In genomic region chr1:209747580-209748262, GRCh38 we compare ENCODE assay signal across 7 cellular contexts. TPM values are rescaled to one million over a fixed set of nuclear protein-coding genes. Genes with fewer than 3 reads are reported as not detected.
DNase-seq lines count a peak whose midpoint lies in the region; ATAC-seq and TF ChIP-seq lines count a peak whose summit lies in the region.

No MANE protein-coding gene starts in this region.

- H3K27ac ChIP-seq in fibroblast of lung (ENCODE audit: insufficient read depth, low read length), result no peak overlapping the region

- no peaks in the 10 kb centered on the region for H3K9me3 Mint-ChIP-seq in naive thymus-derived CD8-positive, alpha-beta T cell
- no peaks in the 10 kb centered on the region for H3K9me3 Mint-ChIP-seq in stimulated activated memory B cell treated with anti-CD40 and anti-IgM and Interleukin-4, amounts not matched to agents 10 μg/mL and 1 μg/mL and 100 μg/mL, for 72 hours

- peaks cover 9% of the 10 kb centered on the region for H3K4me1 ChIP-seq in fibroblast of lung (ENCODE audit: control insufficient read depth, extremely low read depth, insufficient read depth, low read length)

- H3K79me2 ChIP-seq in fibroblast of lung (ENCODE audit: control insufficient read depth, insufficient read depth, low read length), result no peaks in the 10 kb centered on the region

- H3K9ac ChIP-seq in fibroblast of lung (ENCODE audit: insufficient read depth, low read length), result no peak overlapping the region

- H3K4me3 ChIP-seq in fibroblast of lung (replicated peaks in 1 of 4; ENCODE audit: control extremely low read depth in 1 of 4, insufficient read depth in 1 of 4, low read depth in 3 of 4, low read length in 4 of 4), result peak overlapping the region in 2 of 4 experiments; percentile 23 to 26

- no peaks in the 10 kb centered on the region for H3K36me3 ChIP-seq in fibroblast of lung (ENCODE audit: control insufficient read depth, insufficient read depth, low read length)

- POLR2A ChIA-PET in naive thymus-derived CD8-positive, alpha-beta T cell (lab: Charles Lee), result interaction anchor here (1.4 to 34.0 kb wide), 2 partner anchors 9 to 28 kb away, joined by 9 to 1192 read pairs; partner anchors contain the start of genes C1orf74 and TRAF3IP3

- H3K9me3 ChIP-seq in fibroblast of lung (ENCODE audit: control insufficient read depth, insufficient read depth, low read depth, low read length), result no peaks in the 10 kb centered on the region

- no peaks in the 10 kb centered on the region for H3K27me3 Mint-ChIP-seq in naive thymus-derived CD8-positive, alpha-beta T cell
- H3K27me3 Mint-ChIP-seq in stimulated activated memory B cell treated with anti-CD40 and anti-IgM and Interleukin-4, amounts not matched to agents 10 μg/mL and 1 μg/mL and 100 μg/mL, for 72 hours, result no peaks in the 10 kb centered on the region

- DNase-seq in OCI-M1 (lab: John Stamatoyannopoulos, UW), result peak; percentile 95
- peak; percentile 71 for DNase-seq in activated T-helper 1 cell treated with Interleukin-2 at 50 U/mL for 16 hours (ENCODE audit: low read depth)
- peak; percentile 86 to 96 for DNase-seq in fibroblast of lung (ENCODE audit: low read depth in 2 of 2)
- DNase-seq in naive thymus-derived CD8-positive, alpha-beta T cell, result peak; percentile 59 to 90 (median 80)

- no peaks in the 10 kb centered on the region for H4K20me1 ChIP-seq in fibroblast of lung (ENCODE audit: control insufficient read depth, extremely low read depth, insufficient read depth, low read length)

- H3K27ac Mint-ChIP-seq in naive thymus-derived CD8-positive, alpha-beta T cell, result peak overlapping the region; percentile 93 to 98 (median 96)
- H3K27ac Mint-ChIP-seq in stimulated activated memory B cell treated with anti-CD40 and anti-IgM and Interleukin-4, amounts not matched to agents 10 μg/mL and 1 μg/mL and 100 μg/mL, for 72 hours, result peak overlapping the region; percentile 78

- peak overlapping the region; percentile 15 for H2AFZ ChIP-seq in fibroblast of lung (ENCODE audit: low read length)

- H3K4me2 ChIP-seq in fibroblast of lung (ENCODE audit: extremely low read depth, insufficient read depth, low read length), result peak overlapping the region; percentile 56

- no peaks in the 10 kb centered on the region for H3K36me3 Mint-ChIP-seq in naive thymus-derived CD8-positive, alpha-beta T cell
- H3K36me3 Mint-ChIP-seq in stimulated activated memory B cell treated with anti-CD40 and anti-IgM and Interleukin-4, amounts not matched to agents 10 μg/mL and 1 μg/mL and 100 μg/mL, for 72 hours, result no peaks in the 10 kb centered on the region

- peak; percentile 81 to 82 for TF ChIP-seq CTCF in fibroblast of lung (conservative IDR thresholded peaks at IDR 0.05 in 1 of 2, IDR thresholded peaks at IDR 0.05 in 1 of 2; ENCODE audit: low read depth in 1 of 2, low read length in 2 of 2)

- H3K27me3 ChIP-seq in fibroblast of lung (ENCODE audit: control insufficient read depth, insufficient read depth, low read length), result no peaks in the 10 kb centered on the region

- H3K4me1 Mint-ChIP-seq in naive thymus-derived CD8-positive, alpha-beta T cell, result peaks cover 21 to 58% (median 46%) of the 10 kb centered on the region in 4 donors
- peaks cover 55% of the 10 kb centered on the region for H3K4me1 Mint-ChIP-seq in stimulated activated memory B cell treated with anti-CD40 and anti-IgM and Interleukin-4, amounts not matched to agents 10 μg/mL and 1 μg/mL and 100 μg/mL, for 72 hours

- peak overlapping the region; percentile 82 to 95 (median 92) for H3K4me3 Mint-ChIP-seq in naive thymus-derived CD8-positive, alpha-beta T cell
- peak overlapping the region; percentile 80 for H3K4me3 Mint-ChIP-seq in stimulated activated memory B cell treated with anti-CD40 and anti-IgM and Interleukin-4, amounts not matched to agents 10 μg/mL and 1 μg/mL and 100 μg/mL, for 72 hours

- ATAC-seq in GM18868 (IDR thresholded peaks at IDR 0.05; ENCODE audit: unreplicated experiment) (peak; percentile 84), HG03064 (IDR thresholded peaks at IDR 0.05; ENCODE audit: low read depth, unreplicated experiment) (peak; percentile 74)
- ATAC-seq in naive thymus-derived CD8-positive, alpha-beta T cell, result peak; percentile 85 to 88
- ATAC-seq in stimulated activated memory B cell treated with anti-CD40 and anti-IgM and Interleukin-4, amounts not matched to agents 10 μg/mL and 1 μg/mL and 100 μg/mL, for 72 hours, result peak; percentile 97

RNA-seq across cellular contexts. Expression of gene TRAF3IP3, which starts 8.1 kb away (rescaled TPM):
- not detected in 2 replicates for total RNA-seq in fibroblast of lung
- not detected in 2 replicates for polyA plus RNA-seq in fibroblast of lung
- not detected in 2 replicates for polyA plus RNA-seq in fibroblast of lung (2012)
- not detected in 2 replicates for polyA minus RNA-seq in fibroblast of lung (ENCODE audit: low replicate concordance)
- total RNA-seq in naive thymus-derived CD8-positive, alpha-beta T cell, result 100 to 1,000 TPM; 701 to 717 TPM
- polyA plus RNA-seq in naive thymus-derived CD8-positive, alpha-beta T cell, result 100 to 1,000 TPM; 333 to 540 (median 423) TPM

RNA-seq across cellular contexts. Expression of gene C1orf74, which starts 36.6 kb away (rescaled TPM):
- total RNA-seq in fibroblast of lung, result 3.1 and 4.3 TPM in 2 replicates
- 1.8 and 2.2 TPM in 2 replicates for polyA plus RNA-seq in fibroblast of lung
- 1.6 and 1.8 TPM in 2 replicates for polyA plus RNA-seq in fibroblast of lung (2012)
- 2.1 and 4.5 TPM in 2 replicates for polyA minus RNA-seq in fibroblast of lung (ENCODE audit: low replicate concordance)
- total RNA-seq in naive thymus-derived CD8-positive, alpha-beta T cell, result 1 to 10 TPM; 1.7 to 1.8 TPM
- under 1 TPM; 0.30 to 0.88 (median 0.55) TPM for polyA plus RNA-seq in naive thymus-derived CD8-positive, alpha-beta T cell

RNA-seq across cellular contexts. Expression of gene HSD11B1, which starts 43.1 kb away (rescaled TPM):
- 20.3 and 31.5 TPM in 2 replicates for total RNA-seq in fibroblast of lung
- 7.1 and 31.0 TPM in 2 replicates for polyA plus RNA-seq in fibroblast of lung
- polyA plus RNA-seq in fibroblast of lung (2012), result 4.4 and 22.0 TPM in 2 replicates
- 9.7 TPM in 1 of 2 replicates, not detected in the other for polyA minus RNA-seq in fibroblast of lung (ENCODE audit: low replicate concordance)
- total RNA-seq in naive thymus-derived CD8-positive, alpha-beta T cell, result not detected
- under 1 TPM in 1 of 3 donors, not detected in 2; 0.30 TPM for polyA plus RNA-seq in naive thymus-derived CD8-positive, alpha-beta T cell

RNA-seq across cellular contexts. Expression of gene IRF6, which starts 58.2 kb away (rescaled TPM):
- under 0.01 and 0.66 TPM in 2 replicates for total RNA-seq in fibroblast of lung
- polyA plus RNA-seq in fibroblast of lung, result 0.87 and 1.00 TPM in 2 replicates
- 0.36 and 0.83 TPM in 2 replicates for polyA plus RNA-seq in fibroblast of lung (2012)
- 1.9 and 6.1 TPM in 2 replicates for polyA minus RNA-seq in fibroblast of lung (ENCODE audit: low replicate concordance)
- 1 to 10 TPM; 2.4 to 2.6 TPM for total RNA-seq in naive thymus-derived CD8-positive, alpha-beta T cell
- polyA plus RNA-seq in naive thymus-derived CD8-positive, alpha-beta T cell, result 1 to 10 TPM in 1 of 3 donors, under 1 TPM in 2; 0.49 to 2.1 (median 0.86) TPM

Comparison
In these comparisons a context has a peak if more than half of its experiments do, and no peak if none do; other contexts are left out.
1. RNA of gene TRAF3IP3, which starts 8.1 kb away (total RNA-seq): 701 to 717 TPM in naive thymus-derived CD8-positive, alpha-beta T cell; not detected in fibroblast of lung; every median in the first group is over 100 times any median in the second.
2. RNA of gene HSD11B1, which starts 43.1 kb away (total RNA-seq): 20.3 to 31.5 TPM in fibroblast of lung; not detected in naive thymus-derived CD8-positive, alpha-beta T cell; every median in the first group is over 10 times any median in the second.
3. Peak in every context shown above with its lines, with median percentiles within 50 percentile points of each other: ATAC-seq and DNase-seq.